Comparison of ENCODE assay signal across 17 cellular contexts in the genomic region with DNA sequence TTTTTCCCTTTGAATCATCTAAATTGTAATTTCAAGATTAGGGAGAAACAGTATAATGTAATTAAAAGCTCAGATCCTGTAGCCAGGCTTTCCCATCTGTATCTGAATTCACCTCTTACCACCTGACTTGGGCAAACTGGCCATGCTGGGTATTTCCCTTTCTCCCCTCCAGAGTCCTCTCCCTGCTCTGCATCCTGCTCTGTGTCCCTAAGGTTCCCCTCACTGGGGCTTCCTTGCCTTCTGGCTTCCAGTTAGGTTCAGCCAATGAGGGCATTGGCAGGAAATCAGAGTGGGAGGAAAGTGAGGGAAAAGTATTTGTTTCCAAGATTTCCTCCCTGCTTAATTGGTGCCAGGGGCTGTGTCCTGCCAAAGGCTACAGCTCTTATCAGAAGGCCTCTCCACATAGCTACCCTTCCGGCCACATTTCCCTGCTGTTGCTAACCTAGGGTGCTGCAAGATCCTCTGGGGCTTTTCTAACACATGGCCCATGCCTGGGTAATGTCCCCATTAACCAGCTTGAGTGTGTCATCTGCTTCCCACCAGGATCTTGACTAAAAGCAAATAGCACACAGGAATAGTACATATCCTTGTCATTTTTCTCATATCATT. TPM values are rescaled to one million over a fixed set of nuclear protein-coding genes. Genes with fewer than 3 reads are reported as not detected.
DNase-seq lines count a peak whose midpoint lies in the region; ATAC-seq, FAIRE-seq and TF ChIP-seq lines count a peak whose summit lies in the region.
"Had no signal": no experiment of that assay in that cellular context is flagged by ENCODE, and none has a peak within 500 bp of the region (broad histone marks: within the 10 kb centered on the region; RNA-seq: fewer than 3 reads in every experiment).

No MANE protein-coding gene starts in this region.

- no peak overlapping the region for H2BK15ac ChIP-seq in H1 (ENCODE audit: low read length)

- no peak for ATAC-seq in HG02884 (IDR thresholded peaks at IDR 0.05; ENCODE audit: unreplicated experiment)
- ATAC-seq: stimulated activated naive CD8-positive, alpha-beta T cell treated with anti-CD3 and anti-CD28 coated beads, Interleukin-15, amount 100 ng/mL, for 72 hours had no signal

- no peaks in the 10 kb centered on the region for H3K79me2 ChIP-seq in H1 (ENCODE audit: control insufficient read depth in 1 of 2, insufficient read depth in 2 of 2, low read length in 2 of 2)

- H3K27ac Mint-ChIP-seq in activated naive CD4-positive, alpha-beta T cell treated with anti-CD3 and anti-CD28 coated beads for 36 hours, result no peak overlapping the region
- H3K27ac Mint-ChIP-seq: stimulated activated naive CD8-positive, alpha-beta T cell treated with anti-CD3 and anti-CD28 coated beads, Interleukin-15, amount 100 ng/mL, for 72 hours had no signal

- H3K27me3 ChIP-seq in H1 (replicated peaks in 1 of 4; ENCODE audit: control insufficient read depth in 3 of 4, extremely low read depth in 1 of 4, insufficient read depth in 3 of 4, low read length in 3 of 4) (no peaks in the 10 kb centered on the region), subcutaneous abdominal adipose tissue (ENCODE audit: control insufficient read depth in 5 of 5, insufficient read depth in 4 of 5, low read length in 5 of 5) (no peaks in the 10 kb centered on the region), WERI-Rb-1 (ENCODE audit: insufficient read depth, low read depth, severe bottlenecking) (no peaks in the 10 kb centered on the region)
- H3K27me3 ChIP-seq: ascending aorta, BLaER1, ovary had no signal

- no peak overlapping the region for H4K5ac ChIP-seq in H1 (ENCODE audit: insufficient read length, low read depth, low read length)

- peak overlapping the region; percentile 91 for H2AFZ ChIP-seq in H1 (ENCODE audit: low read length)

- no peak overlapping the region for H3K56ac ChIP-seq in H1 (replicated peaks; ENCODE audit: insufficient read length, low read depth, low read length)

- no peaks in the 10 kb centered on the region for H3K4me1 ChIP-seq in H1 (replicated peaks in 1 of 4; ENCODE audit: control insufficient read depth in 3 of 4, insufficient read depth in 4 of 4, low read length in 3 of 4)
- H3K4me1 ChIP-seq in subcutaneous abdominal adipose tissue (ENCODE audit: control insufficient read depth in 5 of 5, insufficient read depth in 5 of 5, low read length in 5 of 5), result peaks cover 6 to 21% (median 7%) of the 10 kb centered on the region in 5 donors
- H3K4me1 ChIP-seq: BLaER1 had no signal

- H3K9ac ChIP-seq in H1 (replicated peaks in 1 of 4; ENCODE audit: extremely low read depth in 1 of 4, low read depth in 3 of 4, low read length in 3 of 4) (no peak overlapping the region), subcutaneous abdominal adipose tissue (ENCODE audit: low read length in 5 of 5) (no peak overlapping the region)
- H3K9ac ChIP-seq: BLaER1 had no signal

- FAIRE-seq in H1 (lab: Jason Lieb, UNC), result no peak

- no peak for TF ChIP-seq POLR2A in H1 (IDR thresholded peaks at IDR 0.05; ENCODE audit: control extremely low read depth in 1 of 2, low read depth in 2 of 2, low read length in 2 of 2)

- no peak overlapping the region for H2BK20ac ChIP-seq in H1 (ENCODE audit: low read length)

- H3K36me3 ChIP-seq in H1 (ENCODE audit: control insufficient read depth in 2 of 4, insufficient read depth in 4 of 4, low read length in 3 of 4) (no peaks in the 10 kb centered on the region), subcutaneous abdominal adipose tissue (ENCODE audit: control insufficient read depth in 5 of 5, insufficient read depth in 5 of 5, low read length in 5 of 5) (no peaks in the 10 kb centered on the region), WERI-Rb-1 (no peaks in the 10 kb centered on the region)
- H3K36me3 ChIP-seq: ascending aorta, BLaER1, ovary had no signal

- no peak overlapping the region for H3K4me3 Mint-ChIP-seq in activated naive CD4-positive, alpha-beta T cell treated with anti-CD3 and anti-CD28 coated beads for 36 hours
- H3K4me3 Mint-ChIP-seq: stimulated activated naive CD8-positive, alpha-beta T cell treated with anti-CD3 and anti-CD28 coated beads, Interleukin-15, amount 100 ng/mL, for 72 hours had no signal

- H3K9me3 ChIP-seq in H1 (ENCODE audit: insufficient read depth in 2 of 2, low read depth in 1 of 2, low read length in 1 of 2), result no peaks in the 10 kb centered on the region
- no peaks in the 10 kb centered on the region for H3K9me3 ChIP-seq in subcutaneous abdominal adipose tissue (ENCODE audit: control insufficient read depth in 5 of 5, low read length in 5 of 5)
- no peaks in the 10 kb centered on the region for H3K9me3 ChIP-seq in WERI-Rb-1 (ENCODE audit: severe bottlenecking)
- H3K9me3 ChIP-seq: ascending aorta, BLaER1, ovary had no signal

- DNase-seq in NCI-H69 (lab: John Stamatoyannopoulos, UW), result peak; percentile 78
- DNase-seq in H1 (ENCODE audit: low read depth in 1 of 2, low spot score in 2 of 2), result no peak
- peak; percentile 15 for DNase-seq in iPS-NIHi7 (ENCODE audit: extremely low spot score)
- no peak for DNase-seq in OCI-M2 (lab: John Stamatoyannopoulos, UW; ENCODE audit: unreplicated experiment)
- no peak for DNase-seq in activated naive CD4-positive, alpha-beta T cell treated with anti-CD3 and anti-CD28 coated beads for 36 hours
- DNase-seq in WERI-Rb-1, result no peak
- DNase-seq: activated effector memory CD4-positive, alpha-beta T cell treated with Interleukin-2 at 50 U/mL for 16 hours; DMS79 treated with DMSO at 0.1 percent for 48 hours; KG1; OCI-M1; stimulated activated CD4-positive, alpha-beta T cell treated with anti-CD3 and anti-CD28 coated beads, Interleukin-12 subunit alpha, Interleukin-12 subunit beta, amount 100 ng/mL, for 4 hours; stimulated activated naive CD8-positive, alpha-beta T cell treated with anti-CD3 and anti-CD28 coated beads, Interleukin-15, amount 100 ng/mL, for 72 hours had no signal

- no peaks in the 10 kb centered on the region for H3K36me3 Mint-ChIP-seq in activated naive CD4-positive, alpha-beta T cell treated with anti-CD3 and anti-CD28 coated beads for 36 hours (ENCODE audit: low read depth)

- H3K18ac ChIP-seq in H1 (ENCODE audit: extremely low read depth, low read length), result no peak overlapping the region

- no peaks in the 10 kb centered on the region for H3K4me1 Mint-ChIP-seq in activated naive CD4-positive, alpha-beta T cell treated with anti-CD3 and anti-CD28 coated beads for 36 hours (ENCODE audit: low read depth)
- H3K4me1 Mint-ChIP-seq: stimulated activated naive CD8-positive, alpha-beta T cell treated with anti-CD3 and anti-CD28 coated beads, Interleukin-15, amount 100 ng/mL, for 72 hours had no signal

- H3K4me3 ChIP-seq in H1 (ENCODE audit: extremely low read depth in 1 of 4, insufficient read depth in 2 of 4, low read depth in 3 of 4, low read length in 4 of 4), result no peak overlapping the region
- H3K4me3 ChIP-seq in subcutaneous abdominal adipose tissue (ENCODE audit: low read depth in 1 of 5, low read length in 5 of 5), result no peak overlapping the region
- H3K4me3 ChIP-seq in WERI-Rb-1 (ENCODE audit: low read depth, low read length), result no peak overlapping the region
- H3K4me3 ChIP-seq: ascending aorta, BLaER1, ovary had no signal

- H4K8ac ChIP-seq in H1 (ENCODE audit: extremely low read depth, insufficient read depth, low read length), result no peak overlapping the region

- no peak overlapping the region for H2BK5ac ChIP-seq in H1 (ENCODE audit: low read depth, low read length)

- no peak overlapping the region for H3K14ac ChIP-seq in H1 (ENCODE audit: insufficient read length)

- TF ChIP-seq RAD21 in H1 (IDR thresholded peaks at IDR 0.05 in 1 of 2, conservative IDR thresholded peaks at IDR 0.05 in 1 of 2; ENCODE audit: low read depth in 2 of 2, low read length in 2 of 2), result no peak

- no peak overlapping the region for H4K91ac ChIP-seq in H1 (replicated peaks; ENCODE audit: insufficient read length, low read length)

- no peaks in the 10 kb centered on the region for H3K23me2 ChIP-seq in H1 (ENCODE audit: low read depth, low read length)

- no peaks in the 10 kb centered on the region for H3K79me1 ChIP-seq in H1 (ENCODE audit: low read depth, low read length)

- TF ChIP-seq EP300 in H1 (IDR thresholded peaks at IDR 0.05; ENCODE audit: borderline replicate concordance in 1 of 2, low read depth in 2 of 2, low read length in 2 of 2), result no peak

- H3K4me2 ChIP-seq in H1 (ENCODE audit: insufficient read depth in 1 of 2, low read depth in 2 of 2, low read length in 2 of 2), result no peak overlapping the region
- H3K4me2 ChIP-seq: BLaER1 had no signal

- WGBS in H1 (ENCODE audit: extremely low coverage in 1 of 2, insufficient coverage in 1 of 2, insufficient read length in 1 of 2, insufficient replicate concordance in 2 of 2, low coverage in 1 of 2, low lambda C conversion rate in 2 of 2, missing lambda C conversion rate in 1 of 2), 2 experiments, result 90% methylated on average over 1 of the region's 1 CpG; no CpG with 5 or more reads in 1 of the 2 experiments

- H2BK120ac ChIP-seq in H1 (replicated peaks; ENCODE audit: low read depth, low read length), result no peak overlapping the region

- H3K27ac ChIP-seq in H1 (ENCODE audit: low read depth, low read length), result no peak overlapping the region
- peak overlapping the region; percentile 14 for H3K27ac ChIP-seq in subcutaneous abdominal adipose tissue (ENCODE audit: low read depth, low read length)
- H3K27ac ChIP-seq in WERI-Rb-1, result no peak overlapping the region
- H3K27ac ChIP-seq: ascending aorta, BLaER1, ovary had no signal

- H3K9me3 Mint-ChIP-seq in activated naive CD4-positive, alpha-beta T cell treated with anti-CD3 and anti-CD28 coated beads for 36 hours, result peaks cover 4% of the 10 kb centered on the region

- POLR2A ChIA-PET in H1 (lab: Charles Lee; ENCODE audit: partially characterized antibody), result no interaction called here

- H4K20me1 ChIP-seq in H1 (replicated peaks in 1 of 2; ENCODE audit: control insufficient read depth in 1 of 2, insufficient read depth in 2 of 2, low read length in 2 of 2), result no peaks in the 10 kb centered on the region
- H4K20me1 ChIP-seq: BLaER1 had no signal

- no peak overlapping the region for H3K4ac ChIP-seq in H1 (replicated peaks; ENCODE audit: insufficient read length, low read depth, low read length)

- no peaks in the 10 kb centered on the region for H3K27me3 Mint-ChIP-seq in activated naive CD4-positive, alpha-beta T cell treated with anti-CD3 and anti-CD28 coated beads for 36 hours (ENCODE audit: low read depth)
- H3K27me3 Mint-ChIP-seq: stimulated activated naive CD8-positive, alpha-beta T cell treated with anti-CD3 and anti-CD28 coated beads, Interleukin-15, amount 100 ng/mL, for 72 hours had no signal

- intact Hi-C loops in activated naive CD4-positive, alpha-beta T cell treated with anti-CD3 and anti-CD28 coated beads for 36 hours (cut with micrococcal nuclease), result no loop called here

- no peak for TF ChIP-seq CTCF in H1 (IDR thresholded peaks at IDR 0.05; ENCODE audit: control extremely low read depth in 1 of 3, insufficient read depth in 1 of 3, low read depth in 1 of 3, low read length in 3 of 3)
- no peak for TF ChIP-seq CTCF in WERI-Rb-1 (IDR thresholded peaks at IDR 0.05; ENCODE audit: low read depth, low read length)

- H2AK5ac ChIP-seq in H1 (ENCODE audit: low read depth, low read length), result no peak overlapping the region

- H2BK12ac ChIP-seq in H1 (ENCODE audit: low read depth, low read length), result no peak overlapping the region

- CTCF ChIA-PET in H1 (lab: Charles Lee; ENCODE audit: partially characterized antibody), result interaction anchor here (0.6 kb wide), 2 partner anchors 242 to 1217 kb away, joined by 3 read pairs; no protein-coding TSS in a partner anchor
- CTCF ChIA-PET in activated naive CD4-positive, alpha-beta T cell treated with anti-CD3 and anti-CD28 coated beads for 36 hours (lab: Charles Lee), result no interaction called here

- H3K23ac ChIP-seq in H1 (ENCODE audit: insufficient read length), result no peak overlapping the region

RNA-seq across cellular contexts. Expression of a gene that starts 51.0 kb away (rescaled TPM):
- total RNA-seq in H1 (2021; fragmentation: NEBNext Ultra II Directional; extraction: Animal tissue kit (Norgen Biotek cat#: 25700)), result 39.4 and 40.3 TPM in 2 replicates
- 12.0 and 14.6 TPM in 2 replicates for polyA plus RNA-seq in H1 (2011; rRNA removed)
- 24.3 TPM for polyA plus RNA-seq in H1 (2011; cell fraction: cytosol; rRNA removed)
- polyA plus RNA-seq in H1 (2011; cell fraction: nucleus; rRNA removed), result 24.2 TPM
- 24.3 to 34.0 TPM (median 30.5 TPM) in 4 replicates for polyA plus RNA-seq in H1 (2012, experiment 1 of 2)
- 1.4 TPM for polyA plus RNA-seq in H1 (2012, experiment 2 of 2)
- polyA plus RNA-seq in H1 (2013, experiment 1 of 2), result 24.4 TPM
- polyA plus RNA-seq in H1 (2013, experiment 2 of 2), result 28.5 TPM
- 57.8 and 81.1 TPM in 2 replicates for polyA minus RNA-seq in H1 (2011; rRNA and poly(A)+ RNA removed)
- polyA minus RNA-seq in H1 (2011; cell fraction: cytosol; rRNA and poly(A)+ RNA removed), result 32.7 TPM
- polyA minus RNA-seq in H1 (2011; cell fraction: nucleus; rRNA and poly(A)+ RNA removed), result 64.9 TPM
- total RNA-seq in activated naive CD4-positive, alpha-beta T cell treated with anti-CD3 and anti-CD28 coated beads for 36 hours, result not detected

Comparison
In these comparisons a context has a peak if more than half of its experiments do, and no peak if none do; other contexts are left out.
1. DNase-seq: peak in NCI-H69 (single experiment) and iPS-NIHi7 (single experiment); none in H1 (0 of 2), OCI-M2 (single experiment), activated naive CD4-positive, alpha-beta T cell treated with anti-CD3 and anti-CD28 coated beads for 36 hours (single experiment) and WERI-Rb-1 (single experiment).
2. RNA of a gene that starts 51.0 kb away (total RNA-seq): 39.4 to 40.3 TPM in H1; not detected in activated naive CD4-positive, alpha-beta T cell treated with anti-CD3 and anti-CD28 coated beads for 36 hours; every median in the first group is over 10 times any median in the second.